35 cellular contexts compared by ENCODE assay signal in genomic region chr7:18671176-18671575, GRCh38.
"Had no signal": no experiment of that assay in that cellular context is flagged by ENCODE, and none has a peak within 500 bp of the region (broad histone marks: within the 10 kb centered on the region; RNA-seq: fewer than 3 reads in every experiment).

No MANE protein-coding gene starts in this region.

- H3K4me3 ChIP-seq: cardiac muscle cell, SJSA1 had no signal

- H3K4me2 ChIP-seq: SK-N-SH had no signal

- H3K9me3 Mint-ChIP-seq: activated B cell treated with CpG ODN at 0.5 μM for 24 hours; activated CD8-positive, alpha-beta T cell treated with anti-CD3 and anti-CD28 coated beads for 36 hours; activated naive CD8-positive, alpha-beta T cell treated with anti-CD3 and anti-CD28 coated beads for 36 hours; activated T-cell treated with anti-CD3 and anti-CD28 coated beads, Interleukin-2, amount 50 U/mL, for 72 hours; activated T-helper 17 cell treated with anti-CD3 and anti-CD28 coated beads, Interleukin-2, amount 50 U/mL, for 72 hours; central memory CD8-positive, alpha-beta T cell; IgD-negative memory B cell; T-cell had no signal

- H3K4me1 Mint-ChIP-seq: activated naive CD8-positive, alpha-beta T cell treated with anti-CD3 and anti-CD28 coated beads for 36 hours; activated T-helper 17 cell treated with anti-CD3 and anti-CD28 coated beads, Interleukin-2, amount 50 U/mL, for 72 hours; central memory CD8-positive, alpha-beta T cell had no signal

- H3K36me3 ChIP-seq: brain microvascular endothelial cell had no signal

- H3K27me3 Mint-ChIP-seq: activated B cell treated with CpG ODN at 0.5 μM for 24 hours; activated CD8-positive, alpha-beta T cell treated with anti-CD3 and anti-CD28 coated beads for 36 hours; activated naive CD8-positive, alpha-beta T cell treated with anti-CD3 and anti-CD28 coated beads for 36 hours; central memory CD8-positive, alpha-beta T cell; IgD-negative memory B cell; T-helper 17 cell had no signal

- H3K27ac Mint-ChIP-seq: activated B cell treated with CpG ODN at 0.5 μM for 24 hours; activated CD8-positive, alpha-beta T cell treated with anti-CD3 and anti-CD28 coated beads for 36 hours; activated naive CD8-positive, alpha-beta T cell treated with anti-CD3 and anti-CD28 coated beads for 36 hours; activated T-cell treated with anti-CD3 and anti-CD28 coated beads, Interleukin-2, amount 50 U/mL, for 72 hours; activated T-helper 17 cell treated with anti-CD3 and anti-CD28 coated beads, Interleukin-2, amount 50 U/mL, for 72 hours; IgD-negative memory B cell; T-cell; T-helper 17 cell had no signal

- H3K4me3 Mint-ChIP-seq: activated B cell treated with CpG ODN at 0.5 μM for 24 hours; activated CD8-positive, alpha-beta T cell treated with anti-CD3 and anti-CD28 coated beads for 36 hours; activated naive CD8-positive, alpha-beta T cell treated with anti-CD3 and anti-CD28 coated beads for 36 hours; activated T-cell treated with anti-CD3 and anti-CD28 coated beads, Interleukin-2, amount 50 U/mL, for 72 hours; activated T-helper 17 cell treated with anti-CD3 and anti-CD28 coated beads, Interleukin-2, amount 50 U/mL, for 72 hours; central memory CD8-positive, alpha-beta T cell; IgD-negative memory B cell; T-cell; T-helper 17 cell had no signal

- H3K9ac ChIP-seq: SK-N-SH had no signal

- H3K9me3 ChIP-seq: SJSA1, SK-N-SH had no signal

- H3K36me3 Mint-ChIP-seq: activated naive CD8-positive, alpha-beta T cell treated with anti-CD3 and anti-CD28 coated beads for 36 hours; T-cell had no signal

- H3K27ac ChIP-seq: brain microvascular endothelial cell, cardiac muscle cell, SJSA1, VCaP had no signal

- DNase-seq: activated B cell treated with CpG ODN at 0.5 μM for 24 hours; activated CD4-positive, alpha-beta T cell treated with anti-CD3 and anti-CD28 coated beads for 4 hours; activated CD4-positive, alpha-beta T cell treated with anti-CD3 and anti-CD28 coated beads, Interleukin-2, amount 50 U/mL, for 4 hours; activated CD4-positive, CD25-positive, alpha-beta regulatory T cell treated with anti-CD3 and anti-CD28 coated beads, Interleukin-2, amount 50 U/mL, for 72 hours; activated CD8-positive, alpha-beta T cell treated with anti-CD3 and anti-CD28 coated beads for 36 hours; activated effector memory CD4-positive, alpha-beta T cell treated with anti-CD3 and anti-CD28 coated beads, Interleukin-2, amount 50 U/mL, for 16 hours; activated naive CD4-positive, alpha-beta T cell; activated naive CD4-positive, alpha-beta T cell treated with anti-CD3 and anti-CD28 coated beads, Interleukin-2, amount 50 U/mL, for 16 hours; activated naive CD8-positive, alpha-beta T cell treated with anti-CD3 and anti-CD28 coated beads for 36 hours; activated T-cell treated with anti-CD3 and anti-CD28 coated beads, Interleukin-2, amount 50 U/mL, for 1 hour; activated T-cell treated with anti-CD3 and anti-CD28 coated beads, Interleukin-2, amount 50 U/mL, for 72 hours; amniotic stem cell; aorta; brain microvascular endothelial cell; Kasumi-1; KBM-7; NCI-H1105; NCI-H1417 treated with DMSO at 0.1 percent for 48 hours; NCI-H187 treated with DMSO at 0.1 percent for 48 hours; NCI-H2081; NCI-H345; NCI-H510A; NCI-H526; NCI-H748 treated with DMSO at 0.1 percent for 48 hours; NK-92 treated with Interleukin-12 subunit alpha and Interleukin-12 subunit beta, amount 100 ng/mL, for 24 hours; SHP77 treated with DMSO at 0.1 percent for 48 hours; SK-N-SH; T-cell; T-helper 17 cell had no signal

- ATAC-seq: activated CD8-positive, alpha-beta T cell treated with anti-CD3 and anti-CD28 coated beads for 36 hours; activated T-cell treated with anti-CD3 and anti-CD28 coated beads, Interleukin-2, amount 50 U/mL, for 72 hours; activated T-helper 17 cell treated with anti-CD3 and anti-CD28 coated beads, Interleukin-2, amount 50 U/mL, for 72 hours; T-cell; T-helper 17 cell had no signal

- H3K27me3 ChIP-seq: brain microvascular endothelial cell, cardiac muscle cell, SJSA1 had no signal
